In genomic region chr3:195438371-195438770, GRCh38 we compare ENCODE assay signal across 20 cellular contexts.
"Had no signal": no experiment of that assay in that cellular context is flagged by ENCODE, and none has a peak within 500 bp of the region (broad histone marks: within the 10 kb centered on the region; RNA-seq: fewer than 3 reads in every experiment).

No MANE protein-coding gene starts in this region.

- H3K4me3 ChIP-seq: dorsolateral prefrontal cortex, esophagus muscularis mucosa, right lobe of liver, spleen, tibial nerve had no signal

- ATAC-seq: activated CD4-positive, CD25-positive, alpha-beta regulatory T cell treated with anti-CD3 and anti-CD28 coated beads, Interleukin-2, amount 50 U/mL, for 24 hours; activated CD8-positive, alpha-beta memory T cell treated with anti-CD3 and anti-CD28 coated beads, Interleukin-2, amount 10 ng/mL, durations not matched to agents 7 days and 5 days; activated naive CD4-positive, alpha-beta T cell treated with anti-CD3 and anti-CD28 coated beads, Interleukin-2, amount 50 U/mL, for 72 hours; left lobe of liver; right lobe of liver; stimulated activated naive B cell treated with anti-CD40 and anti-IgM and Interleukin-4, amounts not matched to agents 10 μg/mL and 1 μg/mL and 100 μg/mL, for 72 hours had no signal

- H3K27me3 ChIP-seq: dorsolateral prefrontal cortex, esophagus muscularis mucosa, right lobe of liver, spleen, tibial nerve had no signal

- H3K27ac Mint-ChIP-seq: activated CD8-positive, alpha-beta memory T cell treated with anti-CD3 and anti-CD28 coated beads, Interleukin-2, amount 10 ng/mL, durations not matched to agents 7 days and 5 days; activated naive CD4-positive, alpha-beta T cell treated with anti-CD3 and anti-CD28 coated beads, Interleukin-2, amount 50 U/mL, for 72 hours; activated T-cell treated with anti-CD3 and anti-CD28 coated beads, Interleukin-2, amount 50 U/mL, for 24 hours; brain; nephron; progenitor cell of endocrine pancreas; stimulated activated naive B cell treated with anti-CD40 and anti-IgM and Interleukin-4, amounts not matched to agents 10 μg/mL and 1 μg/mL and 100 μg/mL, for 72 hours had no signal

- H3K27ac ChIP-seq: dorsolateral prefrontal cortex, esophagus muscularis mucosa, right lobe of liver, tibial nerve had no signal

- H3K27me3 Mint-ChIP-seq: activated CD8-positive, alpha-beta memory T cell treated with anti-CD3 and anti-CD28 coated beads, Interleukin-2, amount 10 ng/mL, durations not matched to agents 7 days and 5 days; activated T-cell treated with anti-CD3 and anti-CD28 coated beads, Interleukin-2, amount 50 U/mL, for 24 hours; progenitor cell of endocrine pancreas; stimulated activated naive B cell treated with anti-CD40 and anti-IgM and Interleukin-4, amounts not matched to agents 10 μg/mL and 1 μg/mL and 100 μg/mL, for 72 hours had no signal

- H3K36me3 ChIP-seq: esophagus muscularis mucosa, right lobe of liver, spleen, tibial nerve had no signal

- H3K9me3 Mint-ChIP-seq: activated T-cell treated with anti-CD3 and anti-CD28 coated beads, Interleukin-2, amount 50 U/mL, for 24 hours; stimulated activated naive B cell treated with anti-CD40 and anti-IgM and Interleukin-4, amounts not matched to agents 10 μg/mL and 1 μg/mL and 100 μg/mL, for 72 hours had no signal

- DNase-seq: activated CD4-positive, alpha-beta T cell treated with anti-CD3 and anti-CD28 coated beads, Interleukin-2, amount 50 U/mL, for 48 hours; activated CD8-positive, alpha-beta memory T cell treated with anti-CD3 and anti-CD28 coated beads, Interleukin-2, amount 10 ng/mL, durations not matched to agents 7 days and 5 days; activated effector memory CD4-positive, alpha-beta T cell treated with anti-CD3 and anti-CD28 coated beads, Interleukin-2, amount 50 U/mL, for 16 hours; activated T-cell treated with anti-CD3 and anti-CD28 coated beads, Interleukin-2, amount 50 U/mL, for 24 hours; amygdala; cerebellar nuclear complex; dorsolateral prefrontal cortex; occipital lobe; right lobe of liver; spleen; stimulated activated CD4-positive, alpha-beta T cell treated with anti-CD3 and anti-CD28 coated beads, Interleukin-2, amount 100 ng/mL, for 24 hours; stimulated activated naive B cell treated with anti-CD40 and anti-IgM and Interleukin-4, amounts not matched to agents 10 μg/mL and 1 μg/mL and 100 μg/mL, for 72 hours had no signal

- H3K9me3 ChIP-seq: esophagus muscularis mucosa, right lobe of liver, spleen, tibial nerve had no signal

- H3K4me3 Mint-ChIP-seq: activated CD8-positive, alpha-beta memory T cell treated with anti-CD3 and anti-CD28 coated beads, Interleukin-2, amount 10 ng/mL, durations not matched to agents 7 days and 5 days; activated T-cell treated with anti-CD3 and anti-CD28 coated beads, Interleukin-2, amount 50 U/mL, for 24 hours; nephron; stimulated activated naive B cell treated with anti-CD40 and anti-IgM and Interleukin-4, amounts not matched to agents 10 μg/mL and 1 μg/mL and 100 μg/mL, for 72 hours had no signal
